ENCODE assay signal across 8 cellular contexts in the genomic region with DNA sequence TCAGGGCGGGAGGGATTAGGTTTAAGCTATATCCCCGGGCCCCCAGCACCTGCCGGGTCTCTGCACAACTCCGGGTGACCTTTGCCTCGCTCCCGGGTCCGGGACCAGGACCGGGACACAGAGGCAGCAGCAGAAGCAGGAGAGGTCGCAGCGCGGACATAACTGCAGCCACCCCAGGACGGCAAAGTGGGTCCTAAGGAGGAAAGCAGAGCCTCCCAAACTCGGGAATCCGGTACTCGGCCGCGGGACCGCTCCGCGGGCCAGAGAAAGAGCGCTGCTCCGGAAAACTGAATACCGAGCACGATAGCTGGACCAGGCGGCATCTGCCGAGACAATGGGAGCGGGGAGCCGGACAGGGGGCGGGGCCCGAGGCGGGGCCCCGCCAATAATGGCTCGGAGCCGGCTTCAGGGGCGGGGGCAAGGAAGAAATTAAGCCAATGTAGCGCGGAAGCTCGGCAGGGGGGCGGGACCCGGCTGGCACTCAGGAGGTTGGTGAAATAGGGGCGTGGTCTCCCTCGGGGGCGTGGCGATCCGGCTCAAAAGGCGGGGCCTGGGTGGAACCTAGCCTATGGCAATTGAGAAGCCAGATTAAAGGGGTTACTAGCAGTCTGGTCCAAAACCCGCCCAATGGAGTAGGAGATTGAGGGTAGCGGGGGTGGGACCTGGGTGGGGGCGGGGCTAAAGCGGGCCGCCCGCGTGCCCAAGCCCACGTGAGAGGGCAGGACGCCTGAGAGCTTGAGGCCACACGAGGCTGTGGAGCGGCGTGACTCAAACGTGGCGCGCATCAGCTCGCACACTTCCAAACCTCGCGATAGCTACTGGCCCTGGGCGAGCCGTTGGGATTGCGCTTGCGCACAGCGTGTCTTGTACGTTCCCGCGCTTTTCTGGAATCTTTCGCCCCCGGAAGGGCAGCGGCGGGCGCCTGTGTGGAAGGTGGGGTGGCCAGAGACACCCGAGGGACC. TPM values are rescaled to one million over a fixed set of nuclear protein-coding genes. Genes with fewer than 3 reads are reported as not detected.
DNase-seq lines count a peak whose midpoint lies in the region; ATAC-seq, FAIRE-seq and TF ChIP-seq lines count a peak whose summit lies in the region.

A gene with protein sequence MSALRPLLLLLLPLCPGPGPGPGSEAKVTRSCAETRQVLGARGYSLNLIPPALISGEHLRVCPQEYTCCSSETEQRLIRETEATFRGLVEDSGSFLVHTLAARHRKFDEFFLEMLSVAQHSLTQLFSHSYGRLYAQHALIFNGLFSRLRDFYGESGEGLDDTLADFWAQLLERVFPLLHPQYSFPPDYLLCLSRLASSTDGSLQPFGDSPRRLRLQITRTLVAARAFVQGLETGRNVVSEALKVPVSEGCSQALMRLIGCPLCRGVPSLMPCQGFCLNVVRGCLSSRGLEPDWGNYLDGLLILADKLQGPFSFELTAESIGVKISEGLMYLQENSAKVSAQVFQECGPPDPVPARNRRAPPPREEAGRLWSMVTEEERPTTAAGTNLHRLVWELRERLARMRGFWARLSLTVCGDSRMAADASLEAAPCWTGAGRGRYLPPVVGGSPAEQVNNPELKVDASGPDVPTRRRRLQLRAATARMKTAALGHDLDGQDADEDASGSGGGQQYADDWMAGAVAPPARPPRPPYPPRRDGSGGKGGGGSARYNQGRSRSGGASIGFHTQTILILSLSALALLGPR (minus strand): TSS at position 342 of the 962 bp plus-strand sequence. CDS start 182 bp downstream, at position 160.
A gene with protein sequence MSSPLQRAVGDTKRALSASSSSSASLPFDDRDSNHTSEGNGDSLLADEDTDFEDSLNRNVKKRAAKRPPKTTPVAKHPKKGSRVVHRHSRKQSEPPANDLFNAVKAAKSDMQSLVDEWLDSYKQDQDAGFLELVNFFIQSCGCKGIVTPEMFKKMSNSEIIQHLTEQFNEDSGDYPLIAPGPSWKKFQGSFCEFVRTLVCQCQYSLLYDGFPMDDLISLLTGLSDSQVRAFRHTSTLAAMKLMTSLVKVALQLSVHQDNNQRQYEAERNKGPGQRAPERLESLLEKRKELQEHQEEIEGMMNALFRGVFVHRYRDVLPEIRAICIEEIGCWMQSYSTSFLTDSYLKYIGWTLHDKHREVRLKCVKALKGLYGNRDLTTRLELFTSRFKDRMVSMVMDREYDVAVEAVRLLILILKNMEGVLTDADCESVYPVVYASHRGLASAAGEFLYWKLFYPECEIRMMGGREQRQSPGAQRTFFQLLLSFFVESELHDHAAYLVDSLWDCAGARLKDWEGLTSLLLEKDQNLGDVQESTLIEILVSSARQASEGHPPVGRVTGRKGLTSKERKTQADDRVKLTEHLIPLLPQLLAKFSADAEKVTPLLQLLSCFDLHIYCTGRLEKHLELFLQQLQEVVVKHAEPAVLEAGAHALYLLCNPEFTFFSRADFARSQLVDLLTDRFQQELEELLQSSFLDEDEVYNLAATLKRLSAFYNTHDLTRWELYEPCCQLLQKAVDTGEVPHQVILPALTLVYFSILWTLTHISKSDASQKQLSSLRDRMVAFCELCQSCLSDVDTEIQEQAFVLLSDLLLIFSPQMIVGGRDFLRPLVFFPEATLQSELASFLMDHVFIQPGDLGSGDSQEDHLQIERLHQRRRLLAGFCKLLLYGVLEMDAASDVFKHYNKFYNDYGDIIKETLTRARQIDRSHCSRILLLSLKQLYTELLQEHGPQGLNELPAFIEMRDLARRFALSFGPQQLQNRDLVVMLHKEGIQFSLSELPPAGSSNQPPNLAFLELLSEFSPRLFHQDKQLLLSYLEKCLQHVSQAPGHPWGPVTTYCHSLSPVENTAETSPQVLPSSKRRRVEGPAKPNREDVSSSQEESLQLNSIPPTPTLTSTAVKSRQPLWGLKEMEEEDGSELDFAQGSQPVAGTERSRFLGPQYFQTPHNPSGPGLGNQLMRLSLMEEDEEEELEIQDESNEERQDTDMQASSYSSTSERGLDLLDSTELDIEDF (plus strand): TSS at position 879 of the 962 bp plus-strand sequence. CDS start 2,639 bp downstream, outside the sequence.

- H3K4me1 ChIP-seq in right atrium auricular region (peaks cover 0 to 13% of the 10 kb centered on the region in 2 donors), psoas muscle (peaks cover 6% of the 10 kb centered on the region)

- H3K36me3 ChIP-seq in right atrium auricular region (no peaks in the 10 kb centered on the region), psoas muscle (ENCODE audit: insufficient read depth in 1 of 2, low read depth in 1 of 2) (no peaks in the 10 kb centered on the region)

- intact Hi-C loops in psoas muscle (cut with DNase I): no loop called here

- CTCF ChIA-PET in T-cell (lab: Charles Lee): interaction anchor here in 1 of 2 donors (0.6 to 1.8 kb wide), 5 partner anchors 13 to 77 kb away, joined by 3 to 6 read pairs (median 3); a partner anchor contains a TSS

- peaks cover 3% of the 10 kb centered on the region for H3K36me3 Mint-ChIP-seq in T-cell

- peak within 1 kb of the TSS; percentile 74 to 80 for H3K27ac Mint-ChIP-seq in T-cell

- FAIRE-seq in urothelium cell line (lab: Jason Lieb, UNC): peak; percentile 91

- H3K9me3 Mint-ChIP-seq in T-cell: peaks cover 0 to 6% (median 4%) of the 10 kb centered on the region in 3 donors

- ATAC-seq in HG02852 (IDR thresholded peaks at IDR 0.05; ENCODE audit: unreplicated experiment): peak; percentile 88
- peak; percentile 87 to 90 (median 88) for ATAC-seq in T-cell (replicated peaks in 1 of 4)
- ATAC-seq in psoas muscle: peak; percentile 95 to 98 (median 96)

- WGBS in psoas muscle, 3 donors: 2 to 3% (median 2%) methylated on average over 67 to 78 of the region's 78 CpGs

- in situ Hi-C loops in GM13977 (cut with MboI; ENCODE audit: low pct_unique_long_range_greater_than_20kb, low sequenced_read_pairs, unreplicated experiment): no loop called here

- POLR2A ChIA-PET in T-cell (lab: Charles Lee): interaction anchor here (0.6 to 1.1 kb wide), 4 partner anchors 20 to 253 kb away, joined by 3 read pairs; a partner anchor contains a TSS

- H3K27me3 ChIP-seq in right atrium auricular region (no peaks in the 10 kb centered on the region), psoas muscle (ENCODE audit: insufficient read depth in 3 of 3, low read length in 2 of 3) (peaks cover 0 to 21% (median 3%) of the 10 kb centered on the region in 3 donors)

- DNase-seq in GM13977 (ENCODE audit: low spot score) (peak; percentile 98), NCI-H1436 treated with DMSO at 0.1 percent for 48 hours (lab: John Stamatoyannopoulos, UW) (peak; percentile 88), T-cell (peak; percentile 91 to 99 (median 96)), amniotic epithelial cell (ENCODE audit: low read depth) (peak; percentile 92), right atrium auricular region (ENCODE audit: low spot score) (peak; percentile 94), psoas muscle (peak; percentile 96 to 97), urothelium cell line (ENCODE audit: low spot score) (peak; percentile 99)

- H3K9me3 ChIP-seq in right atrium auricular region (no peaks in the 10 kb centered on the region), psoas muscle (no peaks in the 10 kb centered on the region)

- H3K4me3 ChIP-seq in right atrium auricular region (peak within 1 kb of the TSS; percentile 38 to 48), psoas muscle (peak within 1 kb of the TSS; percentile 64)

- TF ChIP-seq CTCF in GM13977 (IDR thresholded peaks at IDR 0.05; ENCODE audit: extremely low read depth, insufficient read depth, missing control alignments) (no peak), right atrium auricular region (IDR thresholded peaks at IDR 0.05) (no peak), psoas muscle (IDR thresholded peaks at IDR 0.05) (no peak)

- no peaks in the 10 kb centered on the region for H3K27me3 Mint-ChIP-seq in T-cell

- H3K4me3 Mint-ChIP-seq in T-cell: peak within 1 kb of the TSS; percentile 75 to 82 (median 76)

- H3K27ac ChIP-seq in right atrium auricular region (peak within 1 kb of the TSS in 1 of 2 donors; percentile 18), psoas muscle (no peak within 1 kb of the TSS)

- H3K4me1 Mint-ChIP-seq in T-cell: peaks cover 43 to 55% (median 47%) of the 10 kb centered on the region in 3 donors

RNA-seq across cellular contexts. Expression of the first gene that starts in this region (rescaled TPM):
- 10 to 100 TPM; 12.4 to 37.0 (median 26.3) TPM for total RNA-seq in T-cell
- total RNA-seq in right atrium auricular region: under 1 TPM in 1 of 2 donors, not detected in 1; 0.12 TPM
- total RNA-seq in psoas muscle: under 1 TPM; 0.16 to 0.77 (median 0.36) TPM
- under 1 TPM; 0.30 to 0.38 (median 0.33) TPM for polyA plus RNA-seq in psoas muscle

RNA-seq across cellular contexts. Expression of the second gene that starts in this region (rescaled TPM):
- 1 to 10 TPM; 4.8 to 8.7 (median 7.3) TPM for total RNA-seq in T-cell
- not detected for total RNA-seq in right atrium auricular region
- under 1 TPM; 0.25 to 0.82 (median 0.47) TPM for total RNA-seq in psoas muscle
- under 1 TPM; 0.18 to 0.86 (median 0.51) TPM for polyA plus RNA-seq in psoas muscle

Comparison
In these comparisons a context has a peak if more than half of its experiments do, and no peak if none do; other contexts are left out.
1. RNA of the first gene that starts in this region (total RNA-seq): 12.4 to 37.0 TPM in T-cell; 0.16 to 0.77 TPM in psoas muscle and 0.12 TPM in right atrium auricular region; every median in the first group is over 4 times any median in the second.
2. Peak in DNase-seq and H3K4me3 ChIP-seq in right atrium auricular region; RNA of the genes that start here not detected or under 1 TPM.
3. Peak in DNase-seq, ATAC-seq and H3K4me3 ChIP-seq in psoas muscle; RNA of the genes that start here not detected or under 1 TPM.
4. Peak in every context shown above with its lines, with median percentiles within 50 percentile points of each other: DNase-seq and ATAC-seq.